Comparison of ENCODE assay signal across 11 cellular contexts in the genomic region with DNA sequence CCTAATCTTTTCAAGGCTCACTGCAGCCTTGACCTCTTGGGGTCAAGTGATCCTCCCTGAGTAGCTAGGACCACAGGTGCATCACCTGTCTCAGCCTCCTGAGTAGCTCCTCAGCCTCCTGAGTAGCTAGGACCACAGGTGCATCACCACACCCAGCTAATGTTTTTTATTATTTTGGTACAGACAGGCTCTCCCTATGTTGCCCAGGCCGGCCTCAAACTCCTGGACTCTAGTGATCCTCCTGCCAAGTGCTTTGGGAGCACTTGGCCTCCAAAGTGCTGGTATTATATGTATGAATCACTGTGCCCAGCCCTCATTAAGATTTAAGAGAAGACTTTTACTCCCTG. TPM values are rescaled to one million over a fixed set of nuclear protein-coding genes. Genes with fewer than 3 reads are reported as not detected.
DNase-seq lines count a peak whose midpoint lies in the region; ATAC-seq and TF ChIP-seq lines count a peak whose summit lies in the region.
"Had no signal": no experiment of that assay in that cellular context is flagged by ENCODE, and none has a peak within 500 bp of the region (broad histone marks: within the 10 kb centered on the region; RNA-seq: fewer than 3 reads in every experiment).

No MANE protein-coding gene starts in this region.

- POLR2A ChIA-PET in activated naive CD8-positive, alpha-beta T cell treated with anti-CD3 and anti-CD28 coated beads, Interleukin-2, amount 10 ng/mL, durations not matched to agents 7 days and 5 days (lab: Charles Lee), result interaction anchor here (0.7 to 2.2 kb wide), 5 partner anchors 33 to 60 kb away, joined by 3 to 10 read pairs (median 4); no protein-coding TSS in a partner anchor

- WGBS in ovary, 3 donors, result 77 to 95% (median 90%) methylated on average over 1 of the region's 1 CpG

- peak; percentile 13 for ATAC-seq in HG03354 (IDR thresholded peaks at IDR 0.05; ENCODE audit: poor library complexity, severe bottlenecking, unreplicated experiment)
- ATAC-seq in activated naive CD8-positive, alpha-beta T cell treated with anti-CD3 and anti-CD28 coated beads, Interleukin-2, amount 10 ng/mL, durations not matched to agents 7 days and 5 days (ENCODE audit: low read depth), result no peak

- TF ChIP-seq CTCF in ovary (IDR thresholded peaks at IDR 0.05), result no peak

- no peaks in the 10 kb centered on the region for H3K9me3 ChIP-seq in ovary

- H3K27ac ChIP-seq in ovary, result no peak overlapping the region

- peaks cover 6% of the 10 kb centered on the region for H3K9me3 Mint-ChIP-seq in activated naive CD8-positive, alpha-beta T cell treated with anti-CD3 and anti-CD28 coated beads, Interleukin-2, amount 10 ng/mL, durations not matched to agents 7 days and 5 days

- H3K27me3 Mint-ChIP-seq in activated naive CD8-positive, alpha-beta T cell treated with anti-CD3 and anti-CD28 coated beads, Interleukin-2, amount 10 ng/mL, durations not matched to agents 7 days and 5 days, result no peaks in the 10 kb centered on the region

- peak overlapping the region; percentile 93 for H3K27ac Mint-ChIP-seq in activated naive CD8-positive, alpha-beta T cell treated with anti-CD3 and anti-CD28 coated beads, Interleukin-2, amount 10 ng/mL, durations not matched to agents 7 days and 5 days

- no peak for TF ChIP-seq EP300 in ovary (IDR thresholded peaks at IDR 0.05)

- no peaks in the 10 kb centered on the region for H3K27me3 ChIP-seq in ovary

- intact Hi-C loops in ovary (cut with DNase I), result no loop called here

- peak overlapping the region; percentile 89 for H3K4me3 Mint-ChIP-seq in activated naive CD8-positive, alpha-beta T cell treated with anti-CD3 and anti-CD28 coated beads, Interleukin-2, amount 10 ng/mL, durations not matched to agents 7 days and 5 days

- no peak overlapping the region for H3K4me3 ChIP-seq in ovary

- peaks cover 10% of the 10 kb centered on the region for H3K36me3 Mint-ChIP-seq in activated naive CD8-positive, alpha-beta T cell treated with anti-CD3 and anti-CD28 coated beads, Interleukin-2, amount 10 ng/mL, durations not matched to agents 7 days and 5 days

- H3K36me3 ChIP-seq in ovary, result no peaks in the 10 kb centered on the region

- H3K4me1 Mint-ChIP-seq in activated naive CD8-positive, alpha-beta T cell treated with anti-CD3 and anti-CD28 coated beads, Interleukin-2, amount 10 ng/mL, durations not matched to agents 7 days and 5 days, result peaks cover 41% of the 10 kb centered on the region

- peak; percentile 32 for DNase-seq in stimulated activated CD4-positive, alpha-beta T cell treated with anti-CD3 and anti-CD28 coated beads, Interleukin-12 subunit alpha, Interleukin-12 subunit beta, amount 100 ng/mL, for 4 hours
- no peak for DNase-seq in stimulated activated CD4-positive, alpha-beta T cell treated with anti-CD3 and anti-CD28 coated beads, Interleukin-2, amount 100 ng/mL, for 48 hours
- DNase-seq in activated naive CD8-positive, alpha-beta T cell treated with anti-CD3 and anti-CD28 coated beads, Interleukin-2, amount 10 ng/mL, durations not matched to agents 7 days and 5 days, result no peak
- no peak for DNase-seq in NCI-H146 (lab: John Stamatoyannopoulos, UW)
- no peak for DNase-seq in Ammon's horn (ENCODE audit: low spot score)
- DNase-seq in ovary, result no peak
- no peak for DNase-seq in RKO (ENCODE audit: low spot score)
- DNase-seq: activated gamma-delta T cell treated with Interleukin-2 at 50 U/mL for 16 hours, cortex of kidney, NCI-H187 had no signal

- no peak for TF ChIP-seq POLR2A in ovary (IDR thresholded peaks at IDR 0.05)

- H3K4me1 ChIP-seq in ovary (ENCODE audit: insufficient read depth), result no peaks in the 10 kb centered on the region

RNA-seq across cellular contexts. Expression of a gene that starts 58.5 kb away (rescaled TPM):
- 100 to 1,000 TPM; 124 to 138 TPM for total RNA-seq in activated naive CD8-positive, alpha-beta T cell treated with anti-CD3 and anti-CD28 coated beads, Interleukin-2, amount 10 ng/mL, durations not matched to agents 7 days and 5 days
- total RNA-seq in ovary, result 10 to 100 TPM in 3 of 7 donors, 1 to 10 TPM in 4; 8.0 to 26.2 (median 8.8) TPM
- 10 to 100 TPM; 25.8 to 27.8 TPM for polyA plus RNA-seq in ovary

Comparison
In these comparisons a context has a peak if more than half of its experiments do, and no peak if none do; other contexts are left out.
1. RNA of a gene that starts 58.5 kb away (total RNA-seq): 124 to 138 TPM in activated naive CD8-positive, alpha-beta T cell treated with anti-CD3 and anti-CD28 coated beads, Interleukin-2, amount 10 ng/mL, durations not matched to agents 7 days and 5 days; 8.0 to 26.2 TPM in ovary; every median in the first group is over 4 times any median in the second.